ENCODE assay signal across 23 cellular contexts in the genomic region with DNA sequence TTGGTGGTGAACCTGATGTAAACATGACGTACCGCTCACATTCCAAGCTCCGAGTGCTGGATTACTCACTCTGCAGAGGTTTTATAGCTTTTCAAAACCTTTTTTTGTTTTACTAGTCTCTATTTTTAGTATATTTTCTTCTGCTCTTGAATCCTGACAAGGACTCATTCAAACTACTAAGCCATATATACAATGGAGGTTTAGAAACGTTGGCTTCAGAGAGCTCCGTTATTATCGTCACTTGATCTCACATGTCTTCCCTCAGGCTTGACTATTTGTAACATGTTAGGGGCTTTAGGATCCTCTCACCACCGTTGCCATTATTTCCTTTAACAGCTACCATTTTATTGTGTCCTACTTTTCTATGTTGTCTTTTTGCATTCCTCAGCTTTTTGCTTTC.
DNase-seq lines count a peak whose midpoint lies in the region; FAIRE-seq lines count a peak whose summit lies in the region.
"Had no signal": no experiment of that assay in that cellular context is flagged by ENCODE, and none has a peak within 500 bp of the region (broad histone marks: within the 10 kb centered on the region; RNA-seq: fewer than 3 reads in every experiment).

No MANE protein-coding gene starts in this region.

- FAIRE-seq in urothelium cell line (lab: Jason Lieb, UNC) = no peak
- FAIRE-seq: A204.1, GM12892, GM18507, HTR-8/SVneo, K562 had no signal

- in situ Hi-C loops in HAP-1 (cut with MboI; ENCODE audit: low sequenced_read_pairs) = no loop called here

- H3K36me3 ChIP-seq in HAP-1 (replicated peaks) (no peaks in the 10 kb centered on the region), SJCRH30 (no peaks in the 10 kb centered on the region)

- H3K27me3 ChIP-seq in HAP-1 (ENCODE audit: low read depth) (no peaks in the 10 kb centered on the region), SJCRH30 (no peaks in the 10 kb centered on the region)

- H3K27ac ChIP-seq in SJCRH30 = no peak overlapping the region
- H3K27ac ChIP-seq: C4-2B, HL-60 had no signal

- H3K4me1 ChIP-seq in HAP-1 (peaks cover 13% of the 10 kb centered on the region), SJCRH30 (no peaks in the 10 kb centered on the region)

- no peaks in the 10 kb centered on the region for H3K9me3 ChIP-seq in HAP-1
- no peaks in the 10 kb centered on the region for H3K9me3 ChIP-seq in SJCRH30 (replicated peaks)

- H3K4me3 ChIP-seq in HAP-1 = no peak overlapping the region
- peak overlapping the region; percentile 50 for H3K4me3 ChIP-seq in SJCRH30
- H3K4me3 ChIP-seq: K562 had no signal

- peak; percentile 48 to 79 for DNase-seq in HAP-1 (ENCODE audit: low spot score in 2 of 2)
- peak; percentile 10 to 32 for DNase-seq in SJCRH30
- DNase-seq in foreskin melanocyte = peak; percentile 96
- peak; percentile 8 for DNase-seq in urothelium cell line (ENCODE audit: low spot score)
- DNase-seq in stimulated activated CD4-positive, alpha-beta T cell treated with anti-CD3 and anti-CD28 coated beads, Interleukin-4, amount 100 ng/mL, for 24 hours = no peak
- no peak for DNase-seq in AG08396 (ENCODE audit: low spot score)
- no peak for DNase-seq in NCI-H524 treated with DMSO at 0.1 percent for 48 hours (lab: John Stamatoyannopoulos, UW)
- DNase-seq: ACHN; AML-193; CD4-positive, alpha-beta T cell; DMS153; DMS79; GDM1; GOT3; H9; IMR-90 had no signal

Comparison
In these comparisons a context has a peak if more than half of its experiments do, and no peak if none do; other contexts are left out.
1. DNase-seq: peak in HAP-1 (2 of 2), SJCRH30 (2 of 2), foreskin melanocyte (single experiment) and urothelium cell line (single experiment); none in stimulated activated CD4-positive, alpha-beta T cell treated with anti-CD3 and anti-CD28 coated beads, Interleukin-4, amount 100 ng/mL, for 24 hours (single experiment), AG08396 (single experiment) and NCI-H524 treated with DMSO at 0.1 percent for 48 hours (single experiment).